ENCODE assay signal across 1 cellular context in genomic region chr15:74643368-74644204, GRCh38.
TF ChIP-seq lines count a peak whose summit lies in the region.

No MANE protein-coding gene starts in this region.

TF ChIP-seq in HepG2, 621 proteins besides CTCF, POLR2A, EP300 and RAD21:
- no peak for TF ChIP-seq POGZ (CRISPR knock-in tag; IDR thresholded peaks at IDR 0.05)
- TF ChIP-seq HDAC2 (CRISPR knock-in tag; IDR thresholded peaks at IDR 0.05), result no peak
- no peak for TF ChIP-seq FOSL2 (CRISPR knock-in tag; IDR thresholded peaks at IDR 0.05)
- no peak for TF ChIP-seq ZBTB38 (CRISPR knock-in tag; IDR thresholded peaks at IDR 0.05)
- no peak for TF ChIP-seq TSC22D2 (CRISPR knock-in tag; IDR thresholded peaks at IDR 0.05; ENCODE audit: borderline replicate concordance)
- no peak for TF ChIP-seq SRSF9 (IDR thresholded peaks at IDR 0.05; ENCODE audit: borderline replicate concordance, insufficient read depth, low read depth, low read length, poor library complexity, severe bottlenecking)
- TF ChIP-seq ZNF143 (CRISPR knock-in tag; IDR thresholded peaks at IDR 0.05), result no peak
- TF ChIP-seq MYNN (CRISPR knock-in tag; IDR thresholded peaks at IDR 0.05; ENCODE audit: low read depth), result no peak
- TF ChIP-seq KLF6 (CRISPR knock-in tag; IDR thresholded peaks at IDR 0.05), result no peak
- no peak for TF ChIP-seq ZNF816 (CRISPR knock-in tag; IDR thresholded peaks at IDR 0.05; ENCODE audit: borderline replicate concordance)
- TF ChIP-seq BCL3 (CRISPR knock-in tag; IDR thresholded peaks at IDR 0.05), result no peak
- TF ChIP-seq ZNF577 (CRISPR knock-in tag; IDR thresholded peaks at IDR 0.05; ENCODE audit: borderline replicate concordance, low read depth), result no peak
- TF ChIP-seq FOXO1 (CRISPR knock-in tag; IDR thresholded peaks at IDR 0.05), result no peak
- no peak for TF ChIP-seq SRSF1 (optimal IDR thresholded peaks at IDR 0.05; ENCODE audit: low read depth, low read length)
- no peak for TF ChIP-seq JUND (CRISPR knock-in tag; IDR thresholded peaks at IDR 0.05)
